Comparison of ENCODE assay signal across 1 cellular context in the genomic region with DNA sequence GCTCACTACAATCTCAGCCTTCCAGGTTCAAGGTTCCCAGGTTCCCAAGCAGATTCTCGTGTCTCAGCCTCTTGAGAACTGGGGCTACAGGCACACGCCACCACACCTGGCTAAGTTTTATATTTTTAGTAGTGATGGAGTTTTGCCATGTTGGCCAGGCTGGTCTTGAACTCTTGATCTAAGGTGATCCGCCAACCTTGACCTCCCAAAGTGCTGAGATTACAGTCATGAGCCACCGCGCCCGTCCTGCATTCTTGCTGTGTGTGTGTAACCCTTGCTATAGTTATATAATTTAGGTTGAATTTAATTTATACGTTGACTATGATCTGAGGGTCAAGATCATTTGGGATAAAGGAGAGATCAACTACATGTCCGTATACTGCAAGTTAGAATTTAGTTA.
TF ChIP-seq lines count a peak whose summit lies in the region.

No MANE protein-coding gene starts in this region.

TF ChIP-seq in HCT116, 20 proteins besides CTCF, POLR2A, EP300 and RAD21 (continued from another document):
- TF ChIP-seq, protein P1, sequence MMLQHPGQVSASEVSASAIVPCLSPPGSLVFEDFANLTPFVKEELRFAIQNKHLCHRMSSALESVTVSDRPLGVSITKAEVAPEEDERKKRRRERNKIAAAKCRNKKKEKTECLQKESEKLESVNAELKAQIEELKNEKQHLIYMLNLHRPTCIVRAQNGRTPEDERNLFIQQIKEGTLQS (IDR thresholded peaks at IDR 0.05), result no peak
- TF ChIP-seq, protein P2, sequence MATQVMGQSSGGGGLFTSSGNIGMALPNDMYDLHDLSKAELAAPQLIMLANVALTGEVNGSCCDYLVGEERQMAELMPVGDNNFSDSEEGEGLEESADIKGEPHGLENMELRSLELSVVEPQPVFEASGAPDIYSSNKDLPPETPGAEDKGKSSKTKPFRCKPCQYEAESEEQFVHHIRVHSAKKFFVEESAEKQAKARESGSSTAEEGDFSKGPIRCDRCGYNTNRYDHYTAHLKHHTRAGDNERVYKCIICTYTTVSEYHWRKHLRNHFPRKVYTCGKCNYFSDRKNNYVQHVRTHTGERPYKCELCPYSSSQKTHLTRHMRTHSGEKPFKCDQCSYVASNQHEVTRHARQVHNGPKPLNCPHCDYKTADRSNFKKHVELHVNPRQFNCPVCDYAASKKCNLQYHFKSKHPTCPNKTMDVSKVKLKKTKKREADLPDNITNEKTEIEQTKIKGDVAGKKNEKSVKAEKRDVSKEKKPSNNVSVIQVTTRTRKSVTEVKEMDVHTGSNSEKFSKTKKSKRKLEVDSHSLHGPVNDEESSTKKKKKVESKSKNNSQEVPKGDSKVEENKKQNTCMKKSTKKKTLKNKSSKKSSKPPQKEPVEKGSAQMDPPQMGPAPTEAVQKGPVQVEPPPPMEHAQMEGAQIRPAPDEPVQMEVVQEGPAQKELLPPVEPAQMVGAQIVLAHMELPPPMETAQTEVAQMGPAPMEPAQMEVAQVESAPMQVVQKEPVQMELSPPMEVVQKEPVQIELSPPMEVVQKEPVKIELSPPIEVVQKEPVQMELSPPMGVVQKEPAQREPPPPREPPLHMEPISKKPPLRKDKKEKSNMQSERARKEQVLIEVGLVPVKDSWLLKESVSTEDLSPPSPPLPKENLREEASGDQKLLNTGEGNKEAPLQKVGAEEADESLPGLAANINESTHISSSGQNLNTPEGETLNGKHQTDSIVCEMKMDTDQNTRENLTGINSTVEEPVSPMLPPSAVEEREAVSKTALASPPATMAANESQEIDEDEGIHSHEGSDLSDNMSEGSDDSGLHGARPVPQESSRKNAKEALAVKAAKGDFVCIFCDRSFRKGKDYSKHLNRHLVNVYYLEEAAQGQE (IDR thresholded peaks at IDR 0.05; ENCODE audit: low read depth), result no peak
- TF ChIP-seq POLR2AphosphoS5 (IDR thresholded peaks at IDR 0.05; ENCODE audit: low read depth, low read length), result no peak
TF ChIP-seq in HCT116: peak in this region for 0.
